33 cellular contexts compared by ENCODE assay signal in genomic region chr1:115213130-115213529, GRCh38.
A peak's percentile ranks its signal among the peaks of the same experiment; 100 is the strongest.
DNase-seq lines count a peak whose midpoint lies in the region; ATAC-seq, FAIRE-seq and TF ChIP-seq lines count a peak whose summit lies in the region.
"Had no signal": no experiment of that assay in that cellular context is flagged by ENCODE, and none has a peak within 500 bp of the region (broad histone marks: within the 10 kb centered on the region; RNA-seq: fewer than 3 reads in every experiment).

No MANE protein-coding gene starts in this region.

- TF ChIP-seq CTCF in left ventricle myocardium inferior (IDR thresholded peaks at IDR 0.05; ENCODE audit: borderline replicate concordance) (no peak), HepG2 (CRISPR knock-in tag; IDR thresholded peaks at IDR 0.05) (no peak), right lobe of liver (IDR thresholded peaks at IDR 0.05) (no peak), HEK293 (tag by site-specific recombination; IDR thresholded peaks at IDR 0.05) (no peak)

- H3K36me3 ChIP-seq in left ventricle myocardium inferior (no peaks in the 10 kb centered on the region), HepG2 (replicated peaks in 1 of 2; ENCODE audit: control insufficient read depth in 1 of 2, insufficient read depth in 2 of 2, low read length in 2 of 2) (no peaks in the 10 kb centered on the region), right lobe of liver (no peaks in the 10 kb centered on the region), HEK293 (ENCODE audit: control insufficient read depth in 2 of 2, insufficient read depth in 1 of 2, low read length in 2 of 2) (no peaks in the 10 kb centered on the region)
- H3K36me3 ChIP-seq: BE2C; BLaER1; BLaER1 treated with 17β-estradiol and CSF1 and Interleukin-3, amounts not matched to agents 10 nM and 100 nM had no signal

- WGBS in right cardiac atrium = 83% methylated on average over 3 of the region's 3 CpGs
- WGBS in HepG2 (ENCODE audit: low lambda C conversion rate) = 10% methylated on average over 3 of the region's 3 CpGs
- 59% methylated on average over 3 of the region's 3 CpGs for WGBS in right lobe of liver (ENCODE audit: insufficient coverage, low coverage, low lambda C conversion rate, missing lambda C conversion rate)

- H2AFZ ChIP-seq in HepG2 (ENCODE audit: low read length) = no peak overlapping the region

- POLR2A ChIA-PET in HepG2 (lab: Yijun Ruan, JAX) (no interaction called here), HEK293 (lab: Yijun Ruan, JAX) (no interaction called here)

- TF ChIP-seq RAD21 in HepG2 (CRISPR knock-in tag; IDR thresholded peaks at IDR 0.05) = no peak

- H3K4me3 ChIP-seq in left ventricle myocardium inferior (no peak overlapping the region), right cardiac atrium (ENCODE audit: low read length) (no peak overlapping the region), HepG2 (replicated peaks in 1 of 3; ENCODE audit: insufficient read depth in 1 of 3, low read depth in 2 of 3, low read length in 3 of 3) (no peak overlapping the region), right lobe of liver (no peak overlapping the region), HEK293 (ENCODE audit: low read depth, low read length) (no peak overlapping the region)
- H3K4me3 ChIP-seq: A549; BLaER1; BLaER1 treated with 17β-estradiol and CSF1 and Interleukin-3, amounts not matched to agents 10 nM and 100 nM had no signal

- DNase-seq in left ventricle myocardium inferior = no peak
- no peak for DNase-seq in right cardiac atrium
- no peak for DNase-seq in HepG2 (ENCODE audit: low spot score)
- no peak for DNase-seq in right lobe of liver
- DNase-seq: 8988T; ACHN; AML-193; BE2C; C1 segment of cervical spinal cord; Caco-2; Calu3; CD4-positive, alpha-beta memory T cell; CD4-positive, alpha-beta T cell; CD4-positive, CD25-positive, alpha-beta regulatory T cell; CD8-positive, alpha-beta memory T cell; CD8-positive, alpha-beta T cell; COR-L47; DMS 273 treated with DMSO at 0.1 percent for 48 hours; DMS153; DMS53; DMS79; DMS79 treated with DMSO at 0.1 percent for 48 hours; DND-41; EL had no signal

- H3K27me3 ChIP-seq in left ventricle myocardium inferior (ENCODE audit: low read depth) = no peaks in the 10 kb centered on the region
- H3K27me3 ChIP-seq in right cardiac atrium (ENCODE audit: control insufficient read depth, insufficient read depth) = no peaks in the 10 kb centered on the region
- H3K27me3 ChIP-seq in HepG2 (ENCODE audit: control insufficient read depth in 1 of 2, insufficient read depth in 2 of 2, low read length in 2 of 2) = no peaks in the 10 kb centered on the region
- H3K27me3 ChIP-seq in right lobe of liver = no peaks in the 10 kb centered on the region
- H3K27me3 ChIP-seq: BE2C; BLaER1; BLaER1 treated with 17β-estradiol and CSF1 and Interleukin-3, amounts not matched to agents 10 nM and 100 nM had no signal

- H3K27ac ChIP-seq in left ventricle myocardium inferior (replicated peaks) = peak overlapping the region; percentile 0
- no peak overlapping the region for H3K27ac ChIP-seq in right cardiac atrium (ENCODE audit: low read length)
- H3K27ac ChIP-seq in HepG2 (ENCODE audit: extremely low read length, insufficient read depth, low read length) = no peak overlapping the region
- no peak overlapping the region for H3K27ac ChIP-seq in right lobe of liver
- no peak overlapping the region for H3K27ac ChIP-seq in HEK293 (ENCODE audit: extremely low read depth, low read depth, low read length)
- H3K27ac ChIP-seq: 22Rv1; BLaER1; BLaER1 treated with 17β-estradiol and CSF1 and Interleukin-3, amounts not matched to agents 10 nM and 100 nM; C4-2B had no signal

- H3K79me2 ChIP-seq in HepG2 (ENCODE audit: insufficient read depth, low read length) = no peaks in the 10 kb centered on the region

- H3K4me1 ChIP-seq in left ventricle myocardium inferior (peaks cover 48% of the 10 kb centered on the region), right cardiac atrium (ENCODE audit: control insufficient read depth, insufficient read depth, low read length) (peaks cover 7% of the 10 kb centered on the region), HepG2 (ENCODE audit: insufficient read depth, low read length) (no peaks in the 10 kb centered on the region), right lobe of liver (no peaks in the 10 kb centered on the region), HEK293 (ENCODE audit: control insufficient read depth, insufficient read depth, low read length) (no peaks in the 10 kb centered on the region)
- H3K4me1 ChIP-seq: BE2C; BLaER1; BLaER1 treated with 17β-estradiol and CSF1 and Interleukin-3, amounts not matched to agents 10 nM and 100 nM had no signal

- no TSS peak for BruUV-seq in HepG2 (replicated peaks; lab: Mats Ljungman, UMichigan)

- TF ChIP-seq EP300 in HepG2 (IDR thresholded peaks at IDR 0.05; ENCODE audit: low read depth in 2 of 2, low read length in 2 of 2) (no peak), HepG2 (CRISPR knock-in tag; IDR thresholded peaks at IDR 0.05; ENCODE audit: borderline replicate concordance) (no peak)

- in situ Hi-C loops in HepG2 (cut with HindIII; ENCODE audit: extremely low pct_ligation_motif_present, low pct_unique_long_range_greater_than_20kb) = no loop called here

- no peaks in the 10 kb centered on the region for H4K20me1 ChIP-seq in HepG2 (ENCODE audit: insufficient read depth, low read length)
- H4K20me1 ChIP-seq: BLaER1; BLaER1 treated with 17β-estradiol and CSF1 and Interleukin-3, amounts not matched to agents 10 nM and 100 nM had no signal

- no peak overlapping the region for H3K4me2 ChIP-seq in HepG2 (ENCODE audit: low read depth, low read length)
- H3K4me2 ChIP-seq: A549; BLaER1; BLaER1 treated with 17β-estradiol and CSF1 and Interleukin-3, amounts not matched to agents 10 nM and 100 nM had no signal

- H3K9me3 ChIP-seq in left ventricle myocardium inferior (replicated peaks) = no peaks in the 10 kb centered on the region
- H3K9me3 ChIP-seq in right cardiac atrium (ENCODE audit: control insufficient read depth, low read length) = no peaks in the 10 kb centered on the region
- no peaks in the 10 kb centered on the region for H3K9me3 ChIP-seq in HepG2 (ENCODE audit: low read length)
- no peaks in the 10 kb centered on the region for H3K9me3 ChIP-seq in right lobe of liver
- no peaks in the 10 kb centered on the region for H3K9me3 ChIP-seq in HEK293 (ENCODE audit: control insufficient read depth, insufficient read depth, low read depth, low read length)
- H3K9me3 ChIP-seq: A549; BE2C; BLaER1; BLaER1 treated with 17β-estradiol and CSF1 and Interleukin-3, amounts not matched to agents 10 nM and 100 nM; Caco-2 had no signal

- no peak for FAIRE-seq in HepG2 (lab: Jason Lieb, UNC)
- FAIRE-seq: A204.1, A549, D721Med had no signal

- CTCF ChIA-PET in HepG2 (lab: Yijun Ruan, JAX; ENCODE audit: low intra/inter-chr PET ratio, low total read pairs) = no interaction called here
- CTCF ChIA-PET in HEK293 (lab: Yijun Ruan, JAX) = interaction anchor here (0.6 to 1.0 kb wide), 3 partner anchors 26 to 30 kb away, joined by 3 to 8 read pairs (median 3); no protein-coding TSS in a partner anchor

- TF ChIP-seq POLR2A in HepG2 (IDR thresholded peaks at IDR 0.05; ENCODE audit: insufficient read depth in 1 of 2, low read depth in 2 of 2, low read length in 2 of 2) (no peak), right lobe of liver (IDR thresholded peaks at IDR 0.05) (no peak)

- H3K9ac ChIP-seq in HepG2 (ENCODE audit: insufficient read depth, low read depth, low read length) = no peak overlapping the region
- H3K9ac ChIP-seq: BLaER1; BLaER1 treated with 17β-estradiol and CSF1 and Interleukin-3, amounts not matched to agents 10 nM and 100 nM had no signal

- ATAC-seq in right cardiac atrium (no peak), HepG2 (no peak), right lobe of liver (no peak), HG03521 (IDR thresholded peaks at IDR 0.05; ENCODE audit: unreplicated experiment) (no peak)
- ATAC-seq: A549; CD8-positive, alpha-beta T cell had no signal

- intact Hi-C loops in left ventricle myocardium inferior (cut with micrococcal nuclease) (no loop called here), right cardiac atrium (cut with DNase I) (loop anchor here in 1 of 4 donors (10.0 kb wide), 1 partner anchor 68 kb away; no protein-coding TSS in a partner anchor), HepG2 (cut with micrococcal nuclease; ENCODE audit: unreplicated experiment) (no loop called here), right lobe of liver (cut with DNase I) (no loop called here)

TF ChIP-seq in HepG2, 621 proteins besides CTCF, POLR2A, EP300 and RAD21 (continues in another document):
- peak; percentile 69 for TF ChIP-seq CREB1 (IDR thresholded peaks at IDR 0.05)
- TF ChIP-seq CREB1 (CRISPR knock-in tag; IDR thresholded peaks at IDR 0.05) = no peak
- no peak for TF ChIP-seq SALL1 (CRISPR knock-in tag; IDR thresholded peaks at IDR 0.05)
- peak; percentile 91 for TF ChIP-seq ATF7 (IDR thresholded peaks at IDR 0.05)
- TF ChIP-seq ATF7 (CRISPR knock-in tag; IDR thresholded peaks at IDR 0.05) = no peak
- no peak for TF ChIP-seq ZNF598 (CRISPR knock-in tag; IDR thresholded peaks at IDR 0.05; ENCODE audit: borderline replicate concordance)
- TF ChIP-seq YEATS4 (CRISPR knock-in tag; IDR thresholded peaks at IDR 0.05; ENCODE audit: borderline replicate concordance) = no peak
- TF ChIP-seq ZNF337 (CRISPR knock-in tag; IDR thresholded peaks at IDR 0.05; ENCODE audit: borderline replicate concordance, low read depth) = no peak

TF ChIP-seq in HEK293, 187 proteins besides CTCF, POLR2A, EP300 and RAD21 (continues in another document):
- no peak for TF ChIP-seq ZNF548 (tag by site-specific recombination; IDR thresholded peaks at IDR 0.05)
- TF ChIP-seq, protein P1, sequence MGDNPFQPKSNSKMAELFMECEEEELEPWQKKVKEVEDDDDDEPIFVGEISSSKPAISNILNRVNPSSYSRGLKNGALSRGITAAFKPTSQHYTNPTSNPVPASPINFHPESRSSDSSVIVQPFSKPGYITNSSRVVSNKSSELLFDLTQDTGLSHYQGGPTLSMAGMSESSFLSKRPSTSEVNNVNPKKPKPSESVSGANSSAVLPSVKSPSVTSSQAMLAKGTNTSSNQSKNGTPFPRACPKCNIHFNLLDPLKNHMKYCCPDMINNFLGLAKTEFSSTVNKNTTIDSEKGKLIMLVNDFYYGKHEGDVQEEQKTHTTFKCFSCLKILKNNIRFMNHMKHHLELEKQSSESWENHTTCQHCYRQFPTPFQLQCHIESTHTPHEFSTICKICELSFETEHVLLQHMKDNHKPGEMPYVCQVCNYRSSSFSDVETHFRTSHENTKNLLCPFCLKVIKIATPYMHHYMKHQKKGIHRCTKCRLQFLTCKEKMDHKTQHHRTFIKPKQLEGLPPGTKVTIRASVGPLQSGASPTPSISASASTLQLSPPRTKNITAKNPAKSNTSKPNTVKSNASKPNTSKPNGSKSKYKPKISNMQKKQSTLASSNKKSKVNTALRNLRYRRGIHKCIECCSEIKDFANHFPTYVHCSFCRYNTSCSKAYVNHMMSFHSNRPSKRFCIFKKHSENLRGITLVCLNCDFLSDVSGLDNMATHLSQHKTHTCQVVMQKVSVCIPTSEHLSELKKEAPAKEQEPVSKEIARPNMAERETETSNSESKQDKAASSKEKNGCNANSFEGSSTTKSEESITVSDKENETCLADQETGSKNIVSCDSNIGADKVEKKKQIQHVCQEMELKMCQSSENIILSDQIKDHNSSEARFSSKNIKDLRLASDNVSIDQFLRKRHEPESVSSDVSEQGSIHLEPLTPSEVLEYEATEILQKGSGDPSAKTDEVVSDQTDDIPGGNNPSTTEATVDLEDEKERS (tag by site-specific recombination; IDR thresholded peaks at IDR 0.05) = no peak
